In the genomic region with DNA sequence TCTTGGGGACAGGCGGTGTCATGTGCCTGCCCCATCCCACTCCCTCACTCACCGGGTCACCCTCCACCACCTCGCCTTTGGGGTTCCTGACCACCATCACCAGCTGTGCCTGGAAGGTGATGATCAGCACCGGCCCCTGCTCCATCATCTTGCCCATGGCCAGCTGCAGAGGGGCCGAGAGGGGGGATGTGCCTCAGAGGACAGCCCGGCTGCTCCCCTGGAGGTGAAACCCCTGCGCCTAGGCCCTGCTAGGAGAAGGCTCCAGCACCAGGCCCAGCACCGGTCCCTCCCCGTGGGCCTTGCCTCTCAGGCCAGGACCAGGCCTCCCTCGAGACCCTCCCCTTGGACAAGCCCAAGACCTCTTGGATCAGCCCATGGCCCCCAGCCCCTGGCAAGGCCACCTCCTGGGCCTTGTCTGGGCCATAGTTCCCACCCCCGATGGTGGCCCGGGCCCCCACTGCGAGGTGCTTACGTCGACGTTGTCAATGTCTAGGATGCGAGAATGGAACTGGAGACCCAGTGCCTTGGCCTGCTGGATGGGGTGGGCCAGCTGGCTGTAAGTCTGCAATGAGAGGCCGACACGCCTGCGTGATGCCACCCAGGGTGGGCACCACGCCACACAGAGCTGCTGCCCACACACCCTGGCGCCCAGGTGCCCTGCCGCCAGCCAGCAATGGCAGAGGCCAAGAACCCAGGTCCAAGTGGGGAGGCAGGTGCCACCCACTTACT, we compare ENCODE assay signal across 10 cellular contexts. TPM values are rescaled to one million over a fixed set of nuclear protein-coding genes. Genes with fewer than 3 reads are reported as not detected.
DNase-seq lines count a peak whose midpoint lies in the region; ATAC-seq and TF ChIP-seq lines count a peak whose summit lies in the region.
"Had no signal": no experiment of that assay in that cellular context is flagged by ENCODE, and none has a peak within 500 bp of the region (broad histone marks: within the 10 kb centered on the region; RNA-seq: fewer than 3 reads in every experiment).

No MANE protein-coding gene starts in this region.

- no peaks in the 10 kb centered on the region for H3K9me2 ChIP-seq in hepatocyte (replicated peaks; ENCODE audit: insufficient read depth)

- peak; percentile 12 for TF ChIP-seq POLR2A in GM19193 (IDR thresholded peaks at IDR 0.05; ENCODE audit: extremely low read depth, insufficient read depth, insufficient read length)
- no peak for TF ChIP-seq POLR2A in adrenal gland (IDR thresholded peaks at IDR 0.05)

- H3K27me3 ChIP-seq in adrenal gland: no peaks in the 10 kb centered on the region
- H3K27me3 ChIP-seq in hepatocyte: no peaks in the 10 kb centered on the region

- no peaks in the 10 kb centered on the region for H4K20me1 ChIP-seq in hepatocyte (ENCODE audit: insufficient read depth, poor library complexity, severe bottlenecking)

- H3K4me2 ChIP-seq in hepatocyte: no peak overlapping the region

- H3K9me3 ChIP-seq in adrenal gland (replicated peaks in 1 of 3) (no peaks in the 10 kb centered on the region), hepatocyte (ENCODE audit: low read depth) (no peaks in the 10 kb centered on the region)

- H3K36me3 ChIP-seq in adrenal gland (replicated peaks in 1 of 2) (peaks cover 0 to 27% of the 10 kb centered on the region in 2 donors), hepatocyte (replicated peaks; ENCODE audit: insufficient read depth, low read depth) (no peaks in the 10 kb centered on the region)

- H3K27ac ChIP-seq in adrenal gland (peak overlapping the region; percentile 75 to 94 (median 84)), hepatocyte (peak overlapping the region; percentile 62), skin epidermis (peak overlapping the region in 15 of 21 experiments; percentile 19 to 82 (median 59))

- TF ChIP-seq CTCF in adrenal gland (IDR thresholded peaks at IDR 0.05) (no peak), hepatocyte (IDR thresholded peaks at IDR 0.05; ENCODE audit: poor library complexity) (no peak)

- H3K4me3 ChIP-seq in adrenal gland: no peak overlapping the region
- no peak overlapping the region for H3K4me3 ChIP-seq in hepatocyte
- H3K4me3 ChIP-seq in skin epidermis: no peak overlapping the region

- intact Hi-C loops in adrenal gland (cut with DNase I): no loop called here

- WGBS in adrenal gland, 4 donors: 86 to 100% (median 92%) methylated on average over 2 to 23 of the region's 23 CpGs
- 95% methylated on average over 23 of the region's 23 CpGs for WGBS in hepatocyte (ENCODE audit: low lambda C conversion rate, missing lambda C conversion rate)

- no peak overlapping the region for H2AFZ ChIP-seq in hepatocyte

- H3K4me1 ChIP-seq in adrenal gland (replicated peaks in 1 of 2): peaks cover 47 to 54% of the 10 kb centered on the region in 2 donors
- H3K4me1 ChIP-seq in hepatocyte (ENCODE audit: insufficient read depth): peaks cover 28% of the 10 kb centered on the region

- peak in 4 of 7 donors; percentile 47 to 61 (median 50) for DNase-seq in adrenal gland
- DNase-seq in hepatocyte (ENCODE audit: low spot score): no peak
- no peak for DNase-seq in SW 1271 (lab: John Stamatoyannopoulos, UW)
- no peak for DNase-seq in COR-L47 (lab: John Stamatoyannopoulos, UW)
- DNase-seq in dedifferentiated amniotic fluid mesenchymal stem cell (ENCODE audit: extremely low spot score): no peak
- DNase-seq: Calu3, immature natural killer cell had no signal

- no peaks in the 10 kb centered on the region for H3K79me2 ChIP-seq in hepatocyte

- no peak for ATAC-seq in HG03469 (IDR thresholded peaks at IDR 0.05; ENCODE audit: unreplicated experiment)

RNA-seq across cellular contexts. Expression of a gene that starts 1.8 kb away (rescaled TPM):
- 10 to 100 TPM in 5 of 8 donors, 1 to 10 TPM in 3; 2.4 to 17.9 (median 10.7) TPM for total RNA-seq in adrenal gland
- polyA plus RNA-seq in adrenal gland: 10 to 100 TPM in 2 of 3 donors, not detected in 1; 10.4 to 12.2 TPM
- 4.3 and 5.2 TPM in 2 replicates for total RNA-seq in hepatocyte
- polyA plus RNA-seq in hepatocyte: 13.5 and 14.5 TPM in 2 replicates
- polyA plus RNA-seq: immature natural killer cell had no signal

RNA-seq across cellular contexts. Expression of a gene that starts 7.6 kb away (rescaled TPM):
- total RNA-seq in adrenal gland (10 to 100 TPM; 12.7 to 38.2 (median 23.7) TPM), hepatocyte (6.5 and 11.8 TPM in 2 replicates)
- polyA plus RNA-seq in adrenal gland (10 to 100 TPM in 2 of 3 donors, 1 to 10 TPM in 1; 8.2 to 20.7 (median 16.0) TPM), hepatocyte (17.5 and 21.0 TPM in 2 replicates)

RNA-seq across cellular contexts. Expression of a gene that starts 13.1 kb away (rescaled TPM):
- total RNA-seq in adrenal gland (1 to 10 TPM in 3 of 8 donors, under 1 TPM in 2, not detected in 3; 0.23 to 7.0 (median 2.1) TPM), hepatocyte (0.52 TPM in 1 of 2 replicates, not detected in the other)
- polyA plus RNA-seq in adrenal gland (1 to 10 TPM in 2 of 3 donors, under 1 TPM in 1; 0.62 to 3.3 (median 1.2) TPM), hepatocyte (3.3 and 8.5 TPM in 2 replicates)

RNA-seq across cellular contexts. Expression of a gene that starts 15.7 kb away (rescaled TPM):
- total RNA-seq in adrenal gland (10 to 100 TPM; 50.6 to 88.2 (median 60.8) TPM), hepatocyte (52.0 and 61.7 TPM in 2 replicates)
- polyA plus RNA-seq in adrenal gland (100 to 1,000 TPM in 2 of 3 donors, 10 to 100 TPM in 1; 58.3 to 218 (median 183) TPM), hepatocyte (40.7 and 54.9 TPM in 2 replicates)

RNA-seq across cellular contexts. Expression of a gene that starts 24.1 kb away (rescaled TPM):
- total RNA-seq in adrenal gland (10 to 100 TPM in 6 of 8 donors, 1 to 10 TPM in 2; 9.2 to 41.2 (median 23.2) TPM), hepatocyte (13.6 and 13.8 TPM in 2 replicates)
- polyA plus RNA-seq in adrenal gland (100 to 1,000 TPM in 1 of 3 donors, 10 to 100 TPM in 1, 1 to 10 TPM in 1; 7.5 to 110 (median 21.7) TPM), hepatocyte (11.8 and 12.8 TPM in 2 replicates)

Comparison
In these comparisons a context has a peak if more than half of its experiments do, and no peak if none do; other contexts are left out.
1. DNase-seq: peak in adrenal gland (4 of 7); none in hepatocyte (single experiment), SW 1271 (0 of 2), COR-L47 (single experiment) and dedifferentiated amniotic fluid mesenchymal stem cell (single experiment).
2. Peak in every context shown above with its lines, with median percentiles within 50 percentile points of each other: H3K27ac ChIP-seq.